Comparison of ENCODE assay signal across 14 cellular contexts in genomic region chr5:89012361-89012760, GRCh38.
"Had no signal": no experiment of that assay in that cellular context is flagged by ENCODE, and none has a peak within 500 bp of the region (broad histone marks: within the 10 kb centered on the region; RNA-seq: fewer than 3 reads in every experiment).

No MANE protein-coding gene starts in this region.

- H3K36me3 Mint-ChIP-seq: activated CD4-positive, alpha-beta memory T cell treated with anti-CD3 and anti-CD28 coated beads for 36 hours; activated naive CD8-positive, alpha-beta T cell treated with anti-CD3 and anti-CD28 coated beads, Interleukin-2, amount 10 ng/mL, durations not matched to agents 7 days and 5 days; natural killer cell treated with Interleukin-12 subunit alpha and Interleukin-12 subunit beta and Interleukin-15 and Interleukin-18, amount 100 ng/mL, for 72 hours had no signal

- H3K4me3 Mint-ChIP-seq: activated CD4-positive, alpha-beta memory T cell treated with anti-CD3 and anti-CD28 coated beads for 36 hours; activated naive CD8-positive, alpha-beta T cell treated with anti-CD3 and anti-CD28 coated beads, Interleukin-2, amount 10 ng/mL, durations not matched to agents 7 days and 5 days; activated T-cell treated with anti-CD3 and anti-CD28 coated beads, Interleukin-2, amount 50 U/mL, for 72 hours; central memory CD8-positive, alpha-beta T cell; natural killer cell treated with Interleukin-12 subunit alpha and Interleukin-12 subunit beta and Interleukin-15 and Interleukin-18, amount 100 ng/mL, for 72 hours had no signal

- DNase-seq: activated CD4-positive, alpha-beta memory T cell treated with anti-CD3 and anti-CD28 coated beads for 36 hours; activated gamma-delta T cell treated with Interleukin-2 at 50 U/mL for 16 hours; activated naive CD8-positive, alpha-beta T cell treated with anti-CD3 and anti-CD28 coated beads, Interleukin-2, amount 10 ng/mL, durations not matched to agents 7 days and 5 days; activated T-cell treated with anti-CD3 and anti-CD28 coated beads, Interleukin-2, amount 50 U/mL, for 72 hours; anterior cingulate cortex; effector memory CD4-positive, alpha-beta T cell; hypothalamus; left colon; stimulated activated CD4-positive, alpha-beta T cell treated with anti-CD3 and anti-CD28 coated beads, Interleukin-2, amount 100 ng/mL, for 24 hours; stimulated activated naive CD4-positive, alpha-beta T cell treated with Interleukin-2 at 50 U/mL for 16 hours; SW 1271; trophoblast cell had no signal

- H3K27ac Mint-ChIP-seq: activated CD4-positive, alpha-beta memory T cell treated with anti-CD3 and anti-CD28 coated beads for 36 hours; activated naive CD8-positive, alpha-beta T cell treated with anti-CD3 and anti-CD28 coated beads, Interleukin-2, amount 10 ng/mL, durations not matched to agents 7 days and 5 days; activated T-cell treated with anti-CD3 and anti-CD28 coated beads, Interleukin-2, amount 50 U/mL, for 72 hours; natural killer cell treated with Interleukin-12 subunit alpha and Interleukin-12 subunit beta and Interleukin-15 and Interleukin-18, amount 100 ng/mL, for 72 hours had no signal

- H3K4me1 Mint-ChIP-seq: activated naive CD8-positive, alpha-beta T cell treated with anti-CD3 and anti-CD28 coated beads, Interleukin-2, amount 10 ng/mL, durations not matched to agents 7 days and 5 days; central memory CD8-positive, alpha-beta T cell had no signal

- H3K9me3 Mint-ChIP-seq: activated CD4-positive, alpha-beta memory T cell treated with anti-CD3 and anti-CD28 coated beads for 36 hours; activated naive CD8-positive, alpha-beta T cell treated with anti-CD3 and anti-CD28 coated beads, Interleukin-2, amount 10 ng/mL, durations not matched to agents 7 days and 5 days; activated T-cell treated with anti-CD3 and anti-CD28 coated beads, Interleukin-2, amount 50 U/mL, for 72 hours; central memory CD8-positive, alpha-beta T cell; natural killer cell treated with Interleukin-12 subunit alpha and Interleukin-12 subunit beta and Interleukin-15 and Interleukin-18, amount 100 ng/mL, for 72 hours had no signal

- H3K27me3 Mint-ChIP-seq: activated CD4-positive, alpha-beta memory T cell treated with anti-CD3 and anti-CD28 coated beads for 36 hours; activated naive CD8-positive, alpha-beta T cell treated with anti-CD3 and anti-CD28 coated beads, Interleukin-2, amount 10 ng/mL, durations not matched to agents 7 days and 5 days; central memory CD8-positive, alpha-beta T cell; natural killer cell treated with Interleukin-12 subunit alpha and Interleukin-12 subunit beta and Interleukin-15 and Interleukin-18, amount 100 ng/mL, for 72 hours had no signal
